Comparison of ENCODE assay signal across 9 cellular contexts in genomic region chr20:50516935-50517816, GRCh38. TPM values are rescaled to one million over a fixed set of nuclear protein-coding genes. Genes with fewer than 3 reads are reported as not detected.
DNase-seq lines count a peak whose midpoint lies in the region; ATAC-seq and TF ChIP-seq lines count a peak whose summit lies in the region.
"Had no signal": no experiment of that assay in that cellular context is flagged by ENCODE, and none has a peak within 500 bp of the region (broad histone marks: within the 10 kb centered on the region; RNA-seq: fewer than 3 reads in every experiment).

No MANE protein-coding gene starts in this region.

- no peaks in the 10 kb centered on the region for H3K27me3 ChIP-seq in foreskin keratinocyte

- H3K36me3 Mint-ChIP-seq in activated CD4-positive, alpha-beta T cell treated with anti-CD3 and anti-CD28 coated beads for 36 hours (ENCODE audit: low read depth) = peaks cover 55% of the 10 kb centered on the region
- peaks cover 3% of the 10 kb centered on the region for H3K36me3 Mint-ChIP-seq in T-helper 17 cell (ENCODE audit: low read depth)

- no peak for TF ChIP-seq CTCF in foreskin keratinocyte (conservative IDR thresholded peaks at IDR 0.05)

- peaks cover 60% of the 10 kb centered on the region for H3K4me1 ChIP-seq in foreskin keratinocyte

- peaks cover 96% of the 10 kb centered on the region for H3K4me1 Mint-ChIP-seq in activated CD4-positive, alpha-beta T cell treated with anti-CD3 and anti-CD28 coated beads for 36 hours
- H3K4me1 Mint-ChIP-seq in T-helper 17 cell = peaks cover 80% of the 10 kb centered on the region
- peaks cover 100% of the 10 kb centered on the region for H3K4me1 Mint-ChIP-seq in stimulated activated naive CD8-positive, alpha-beta T cell treated with anti-CD3 and anti-CD28 coated beads, Interleukin-15, amount 100 ng/mL, for 72 hours

- POLR2A ChIA-PET in activated CD4-positive, alpha-beta T cell treated with anti-CD3 and anti-CD28 coated beads for 36 hours (lab: Charles Lee) = interaction anchor here (0.6 to 5.6 kb wide), 6 partner anchors 29 to 416 kb away, joined by 4 to 29 read pairs (median 6); no protein-coding TSS in a partner anchor

- no peak for DNase-seq in activated CD4-positive, alpha-beta T cell treated with anti-CD3 and anti-CD28 coated beads for 36 hours
- no peak for DNase-seq in activated CD4-positive, alpha-beta T cell treated with anti-CD3 and anti-CD28 coated beads for 48 hours
- DNase-seq in T-helper 17 cell (no peak), foreskin keratinocyte (no peak), cerebellar nuclear complex (lab: John Stamatoyannopoulos, UW) (no peak), NCI-H2081 treated with DMSO at 0.1 percent for 48 hours (lab: John Stamatoyannopoulos, UW) (no peak), DMS79 (lab: John Stamatoyannopoulos, UW) (no peak)
- DNase-seq in stimulated activated naive CD8-positive, alpha-beta T cell treated with anti-CD3 and anti-CD28 coated beads, Interleukin-15, amount 100 ng/mL, for 72 hours = no peak
- DNase-seq: activated effector memory CD4-positive, alpha-beta T cell treated with anti-CD3 and anti-CD28 coated beads, Interleukin-2, amount 50 U/mL, for 16 hours had no signal

- ATAC-seq in activated CD4-positive, alpha-beta T cell treated with anti-CD3 and anti-CD28 coated beads for 36 hours = no peak
- no peak for ATAC-seq in T-helper 17 cell
- no peak for ATAC-seq in foreskin keratinocyte
- ATAC-seq in stimulated activated naive CD8-positive, alpha-beta T cell treated with anti-CD3 and anti-CD28 coated beads, Interleukin-15, amount 100 ng/mL, for 72 hours = no peak

- CTCF ChIA-PET in activated CD4-positive, alpha-beta T cell treated with anti-CD3 and anti-CD28 coated beads for 36 hours (lab: Charles Lee) = interaction anchor here (0.6 to 4.1 kb wide), 13 partner anchors 15 to 983 kb away, joined by 3 to 25 read pairs (median 3); no protein-coding TSS in a partner anchor

- intact Hi-C loops in activated CD4-positive, alpha-beta T cell treated with anti-CD3 and anti-CD28 coated beads for 36 hours (cut with DNase I, micrococcal nuclease) = loop anchor here (5.0 to 10.0 kb wide), 4 partner anchors 40 to 922 kb away; partner anchors contain the start of gene SLC9A8 (in 1 of the 2)

- H3K9me3 ChIP-seq in T-helper 17 cell (ENCODE audit: control insufficient read depth, low read length, poor library complexity, severe bottlenecking) = no peaks in the 10 kb centered on the region

- peak overlapping the region; percentile 99 for H3K4me3 Mint-ChIP-seq in activated CD4-positive, alpha-beta T cell treated with anti-CD3 and anti-CD28 coated beads for 36 hours
- H3K4me3 Mint-ChIP-seq in T-helper 17 cell = peak overlapping the region; percentile 92
- H3K4me3 Mint-ChIP-seq in stimulated activated naive CD8-positive, alpha-beta T cell treated with anti-CD3 and anti-CD28 coated beads, Interleukin-15, amount 100 ng/mL, for 72 hours = peak overlapping the region; percentile 74 to 95

- no peaks in the 10 kb centered on the region for H3K9me3 Mint-ChIP-seq in activated CD4-positive, alpha-beta T cell treated with anti-CD3 and anti-CD28 coated beads for 36 hours (ENCODE audit: low read depth)
- H3K9me3 Mint-ChIP-seq in stimulated activated naive CD8-positive, alpha-beta T cell treated with anti-CD3 and anti-CD28 coated beads, Interleukin-15, amount 100 ng/mL, for 72 hours = no peaks in the 10 kb centered on the region

- no peaks in the 10 kb centered on the region for H3K27me3 Mint-ChIP-seq in activated CD4-positive, alpha-beta T cell treated with anti-CD3 and anti-CD28 coated beads for 36 hours
- no peaks in the 10 kb centered on the region for H3K27me3 Mint-ChIP-seq in T-helper 17 cell
- H3K27me3 Mint-ChIP-seq in stimulated activated naive CD8-positive, alpha-beta T cell treated with anti-CD3 and anti-CD28 coated beads, Interleukin-15, amount 100 ng/mL, for 72 hours = no peaks in the 10 kb centered on the region

- H3K27ac Mint-ChIP-seq in activated CD4-positive, alpha-beta T cell treated with anti-CD3 and anti-CD28 coated beads for 36 hours = peak overlapping the region; percentile 99
- H3K27ac Mint-ChIP-seq in T-helper 17 cell = peak overlapping the region; percentile 99
- H3K27ac Mint-ChIP-seq in stimulated activated naive CD8-positive, alpha-beta T cell treated with anti-CD3 and anti-CD28 coated beads, Interleukin-15, amount 100 ng/mL, for 72 hours = peak overlapping the region; percentile 94 to 98

- H3K27ac ChIP-seq in foreskin keratinocyte = peak overlapping the region; percentile 68

RNA-seq across cellular contexts. Expression of gene PTPN1, which starts 7.0 kb away (rescaled TPM):
- 10 to 100 TPM; 79.0 to 92.8 TPM for total RNA-seq in activated CD4-positive, alpha-beta T cell treated with anti-CD3 and anti-CD28 coated beads for 36 hours
- 10 to 100 TPM; 65.5 to 67.7 TPM for total RNA-seq in T-helper 17 cell
- 74.3 and 80.5 TPM in 2 replicates for total RNA-seq in foreskin keratinocyte
- polyA plus RNA-seq in foreskin keratinocyte = 48.8 and 49.9 TPM in 2 replicates
